Comparison of ENCODE assay signal across 1 cellular context in the genomic region with DNA sequence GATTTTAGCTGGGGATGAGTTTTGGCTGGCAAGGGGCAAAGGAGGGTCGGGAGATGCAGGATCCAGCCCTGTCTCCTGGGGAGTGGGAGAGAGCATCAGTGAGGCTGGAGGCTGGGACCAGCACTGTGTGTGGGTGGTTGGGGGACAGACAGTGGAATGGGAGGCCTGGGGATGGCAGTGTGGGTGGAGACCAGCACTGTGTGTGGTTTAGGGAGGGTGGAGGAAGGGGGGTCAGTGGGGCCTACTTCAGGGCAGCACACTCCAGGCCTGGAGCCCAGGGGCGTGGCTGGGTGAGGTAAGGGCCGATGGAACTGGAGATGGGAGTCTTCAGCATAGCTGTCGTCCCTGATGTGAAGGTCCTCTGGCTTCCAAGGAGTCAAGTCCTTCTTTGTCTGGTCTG.
TF ChIP-seq lines count a peak whose summit lies in the region.

No MANE protein-coding gene starts in this region.

TF ChIP-seq in GM23338, 12 proteins besides CTCF, POLR2A, EP300 and RAD21:
- TF ChIP-seq, protein P1, sequence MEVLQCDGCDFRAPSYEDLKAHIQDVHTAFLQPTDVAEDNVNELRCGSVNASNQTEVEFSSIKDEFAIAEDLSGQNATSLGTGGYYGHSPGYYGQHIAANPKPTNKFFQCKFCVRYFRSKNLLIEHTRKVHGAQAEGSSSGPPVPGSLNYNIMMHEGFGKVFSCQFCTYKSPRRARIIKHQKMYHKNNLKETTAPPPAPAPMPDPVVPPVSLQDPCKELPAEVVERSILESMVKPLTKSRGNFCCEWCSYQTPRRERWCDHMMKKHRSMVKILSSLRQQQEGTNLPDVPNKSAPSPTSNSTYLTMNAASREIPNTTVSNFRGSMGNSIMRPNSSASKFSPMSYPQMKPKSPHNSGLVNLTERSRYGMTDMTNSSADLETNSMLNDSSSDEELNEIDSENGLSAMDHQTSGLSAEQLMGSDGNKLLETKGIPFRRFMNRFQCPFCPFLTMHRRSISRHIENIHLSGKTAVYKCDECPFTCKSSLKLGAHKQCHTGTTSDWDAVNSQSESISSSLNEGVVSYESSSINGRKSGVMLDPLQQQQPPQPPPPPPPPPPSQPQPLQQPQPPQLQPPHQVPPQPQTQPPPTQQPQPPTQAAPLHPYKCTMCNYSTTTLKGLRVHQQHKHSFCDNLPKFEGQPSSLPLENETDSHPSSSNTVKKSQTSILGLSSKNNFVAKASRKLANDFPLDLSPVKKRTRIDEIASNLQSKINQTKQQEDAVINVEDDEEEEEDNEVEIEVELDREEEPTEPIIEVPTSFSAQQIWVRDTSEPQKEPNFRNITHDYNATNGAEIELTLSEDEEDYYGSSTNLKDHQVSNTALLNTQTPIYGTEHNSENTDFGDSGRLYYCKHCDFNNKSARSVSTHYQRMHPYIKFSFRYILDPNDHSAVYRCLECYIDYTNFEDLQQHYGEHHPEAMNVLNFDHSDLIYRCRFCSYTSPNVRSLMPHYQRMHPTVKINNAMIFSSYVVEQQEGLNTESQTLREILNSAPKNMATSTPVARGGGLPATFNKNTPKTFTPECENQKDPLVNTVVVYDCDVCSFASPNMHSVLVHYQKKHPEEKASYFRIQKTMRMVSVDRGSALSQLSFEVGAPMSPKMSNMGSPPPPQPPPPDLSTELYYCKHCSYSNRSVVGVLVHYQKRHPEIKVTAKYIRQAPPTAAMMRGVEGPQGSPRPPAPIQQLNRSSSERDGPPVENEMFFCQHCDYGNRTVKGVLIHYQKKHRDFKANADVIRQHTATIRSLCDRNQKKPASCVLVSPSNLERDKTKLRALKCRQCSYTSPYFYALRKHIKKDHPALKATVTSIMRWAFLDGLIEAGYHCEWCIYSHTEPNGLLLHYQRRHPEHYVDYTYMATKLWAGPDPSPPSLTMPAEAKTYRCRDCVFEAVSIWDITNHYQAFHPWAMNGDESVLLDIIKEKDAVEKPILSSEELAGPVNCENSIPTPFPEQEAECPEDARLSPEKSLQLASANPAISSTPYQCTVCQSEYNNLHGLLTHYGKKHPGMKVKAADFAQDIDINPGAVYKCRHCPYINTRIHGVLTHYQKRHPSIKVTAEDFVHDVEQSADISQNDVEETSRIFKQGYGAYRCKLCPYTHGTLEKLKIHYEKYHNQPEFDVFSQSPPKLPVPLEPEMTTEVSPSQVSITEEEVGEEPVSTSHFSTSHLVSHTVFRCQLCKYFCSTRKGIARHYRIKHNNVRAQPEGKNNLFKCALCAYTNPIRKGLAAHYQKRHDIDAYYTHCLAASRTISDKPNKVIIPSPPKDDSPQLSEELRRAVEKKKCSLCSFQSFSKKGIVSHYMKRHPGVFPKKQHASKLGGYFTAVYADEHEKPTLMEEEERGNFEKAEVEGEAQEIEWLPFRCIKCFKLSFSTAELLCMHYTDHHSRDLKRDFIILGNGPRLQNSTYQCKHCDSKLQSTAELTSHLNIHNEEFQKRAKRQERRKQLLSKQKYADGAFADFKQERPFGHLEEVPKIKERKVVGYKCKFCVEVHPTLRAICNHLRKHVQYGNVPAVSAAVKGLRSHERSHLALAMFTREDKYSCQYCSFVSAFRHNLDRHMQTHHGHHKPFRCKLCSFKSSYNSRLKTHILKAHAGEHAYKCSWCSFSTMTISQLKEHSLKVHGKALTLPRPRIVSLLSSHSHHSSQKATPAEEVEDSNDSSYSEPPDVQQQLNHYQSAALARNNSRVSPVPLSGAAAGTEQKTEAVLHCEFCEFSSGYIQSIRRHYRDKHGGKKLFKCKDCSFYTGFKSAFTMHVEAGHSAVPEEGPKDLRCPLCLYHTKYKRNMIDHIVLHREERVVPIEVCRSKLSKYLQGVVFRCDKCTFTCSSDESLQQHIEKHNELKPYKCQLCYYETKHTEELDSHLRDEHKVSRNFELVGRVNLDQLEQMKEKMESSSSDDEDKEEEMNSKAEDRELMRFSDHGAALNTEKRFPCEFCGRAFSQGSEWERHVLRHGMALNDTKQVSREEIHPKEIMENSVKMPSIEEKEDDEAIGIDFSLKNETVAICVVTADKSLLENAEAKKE (CRISPR knock-in tag; IDR thresholded peaks at IDR 0.05) = no peak
- TF ChIP-seq NANOG (IDR thresholded peaks at IDR 0.05; ENCODE audit: borderline replicate concordance) (no peak), JUNB (IDR thresholded peaks at IDR 0.05; ENCODE audit: unreplicated experiment) (no peak), ZNF331 (CRISPR knock-in tag; IDR thresholded peaks at IDR 0.05; ENCODE audit: low read depth) (no peak), POLR2AphosphoS5 (IDR thresholded peaks at IDR 0.05; ENCODE audit: low read depth) (no peak), ZNF114 (CRISPR knock-in tag; IDR thresholded peaks at IDR 0.05) (no peak), EZH2 (IDR thresholded peaks at IDR 0.05; ENCODE audit: low read depth, unreplicated experiment) (no peak), REST (IDR thresholded peaks at IDR 0.05; ENCODE audit: unreplicated experiment) (no peak), EZH2phosphoT487 (IDR thresholded peaks at IDR 0.05; ENCODE audit: unreplicated experiment) (no peak), CREB1 (CRISPR knock-in tag; IDR thresholded peaks at IDR 0.05; ENCODE audit: low read depth) (no peak), STAT1 (IDR thresholded peaks at IDR 0.05; ENCODE audit: unreplicated experiment) (no peak)
- TF ChIP-seq, protein P2, sequence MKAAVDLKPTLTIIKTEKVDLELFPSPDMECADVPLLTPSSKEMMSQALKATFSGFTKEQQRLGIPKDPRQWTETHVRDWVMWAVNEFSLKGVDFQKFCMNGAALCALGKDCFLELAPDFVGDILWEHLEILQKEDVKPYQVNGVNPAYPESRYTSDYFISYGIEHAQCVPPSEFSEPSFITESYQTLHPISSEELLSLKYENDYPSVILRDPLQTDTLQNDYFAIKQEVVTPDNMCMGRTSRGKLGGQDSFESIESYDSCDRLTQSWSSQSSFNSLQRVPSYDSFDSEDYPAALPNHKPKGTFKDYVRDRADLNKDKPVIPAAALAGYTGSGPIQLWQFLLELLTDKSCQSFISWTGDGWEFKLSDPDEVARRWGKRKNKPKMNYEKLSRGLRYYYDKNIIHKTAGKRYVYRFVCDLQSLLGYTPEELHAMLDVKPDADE (IDR thresholded peaks at IDR 0.05) = no peak
TF ChIP-seq in GM23338: peak in this region for 0.
